10 cellular contexts compared by ENCODE assay signal in genomic region chr3:140943781-140944547, GRCh38. TPM values are rescaled to one million over a fixed set of nuclear protein-coding genes. Genes with fewer than 3 reads are reported as not detected.
DNase-seq lines count a peak whose midpoint lies in the region; ATAC-seq and TF ChIP-seq lines count a peak whose summit lies in the region.
"Had no signal": no experiment of that assay in that cellular context is flagged by ENCODE, and none has a peak within 500 bp of the region (broad histone marks: within the 10 kb centered on the region; RNA-seq: fewer than 3 reads in every experiment).

No MANE protein-coding gene starts in this region.

- 57 to 58% methylated on average over 5 of the region's 5 CpGs for WGBS in upper lobe of left lung, 2 donors

- intact Hi-C loops in cardiac septum (cut with DNase I), result no loop called here

- no peak overlapping the region for H3K27ac Mint-ChIP-seq in activated naive CD8-positive, alpha-beta T cell treated with anti-CD3 and anti-CD28 coated beads for 36 hours
- peak overlapping the region; percentile 98 for H3K27ac Mint-ChIP-seq in memory B cell

- ATAC-seq in memory B cell (ENCODE audit: low read depth) (no peak), upper lobe of left lung (ENCODE audit: low FRiP score in 2 of 2) (no peak), GM18502 (IDR thresholded peaks at IDR 0.05; ENCODE audit: poor library complexity, unreplicated experiment) (no peak)

- H3K4me3 ChIP-seq in right atrium auricular region (peak overlapping the region; percentile 95), upper lobe of left lung (peak overlapping the region in 3 of 4 donors; percentile 78 to 82 (median 79))

- no peaks in the 10 kb centered on the region for H3K27me3 Mint-ChIP-seq in activated naive CD8-positive, alpha-beta T cell treated with anti-CD3 and anti-CD28 coated beads for 36 hours
- H3K27me3 Mint-ChIP-seq in memory B cell, result no peaks in the 10 kb centered on the region

- TF ChIP-seq CTCF in right atrium auricular region (IDR thresholded peaks at IDR 0.05) (no peak), upper lobe of left lung (IDR thresholded peaks at IDR 0.05) (no peak)

- peak overlapping the region; percentile 92 for H3K4me3 Mint-ChIP-seq in activated naive CD8-positive, alpha-beta T cell treated with anti-CD3 and anti-CD28 coated beads for 36 hours
- H3K4me3 Mint-ChIP-seq in memory B cell, result peak overlapping the region; percentile 37

- H3K27me3 ChIP-seq in right atrium auricular region (no peaks in the 10 kb centered on the region), upper lobe of left lung (no peaks in the 10 kb centered on the region)
- H3K27me3 ChIP-seq: transverse colon had no signal

- H3K36me3 ChIP-seq in right atrium auricular region (no peaks in the 10 kb centered on the region), upper lobe of left lung (no peaks in the 10 kb centered on the region)
- H3K36me3 ChIP-seq: transverse colon had no signal

- DNase-seq in right atrium auricular region (ENCODE audit: low spot score), result no peak
- no peak for DNase-seq in cardiac septum (ENCODE audit: low spot score)
- no peak for DNase-seq in activated naive CD8-positive, alpha-beta T cell treated with anti-CD3 and anti-CD28 coated beads for 36 hours
- DNase-seq in memory B cell (ENCODE audit: low spot score in 2 of 2), result no peak
- no peak for DNase-seq in upper lobe of left lung
- no peak for DNase-seq in UCSD-AML1 (lab: John Stamatoyannopoulos, UW; ENCODE audit: unreplicated experiment)
- no peak for DNase-seq in SHP77 treated with DMSO at 0.1 percent for 48 hours (lab: John Stamatoyannopoulos, UW)
- DNase-seq: EL, transverse colon had no signal

- H3K9me3 ChIP-seq in right atrium auricular region, result no peaks in the 10 kb centered on the region
- no peaks in the 10 kb centered on the region for H3K9me3 ChIP-seq in upper lobe of left lung
- H3K9me3 ChIP-seq: transverse colon had no signal

- H3K4me1 ChIP-seq in right atrium auricular region, result peaks cover 0 to 46% of the 10 kb centered on the region in 2 donors
- H3K4me1 ChIP-seq in upper lobe of left lung, result peaks cover 20 to 28% (median 24%) of the 10 kb centered on the region in 4 donors

- TF ChIP-seq EP300 in upper lobe of left lung (IDR thresholded peaks at IDR 0.05), result no peak

- peaks cover 28% of the 10 kb centered on the region for H3K36me3 Mint-ChIP-seq in activated naive CD8-positive, alpha-beta T cell treated with anti-CD3 and anti-CD28 coated beads for 36 hours
- H3K36me3 Mint-ChIP-seq in memory B cell, result peaks cover 12% of the 10 kb centered on the region

- H3K9me3 Mint-ChIP-seq in activated naive CD8-positive, alpha-beta T cell treated with anti-CD3 and anti-CD28 coated beads for 36 hours, result peaks cover 2% of the 10 kb centered on the region
- no peaks in the 10 kb centered on the region for H3K9me3 Mint-ChIP-seq in memory B cell

- peaks cover 45% of the 10 kb centered on the region for H3K4me1 Mint-ChIP-seq in activated naive CD8-positive, alpha-beta T cell treated with anti-CD3 and anti-CD28 coated beads for 36 hours
- peaks cover 31% of the 10 kb centered on the region for H3K4me1 Mint-ChIP-seq in memory B cell

- TF ChIP-seq POLR2A in upper lobe of left lung (IDR thresholded peaks at IDR 0.05), result no peak

- H3K27ac ChIP-seq in right atrium auricular region (peak overlapping the region; percentile 5 to 99), upper lobe of left lung (peak overlapping the region in 2 of 4 donors; percentile 95 to 97)

RNA-seq across cellular contexts. Expression of gene SLC25A36, which starts 2.3 kb away (rescaled TPM):
- 10 to 100 TPM; 31.0 to 78.8 TPM for total RNA-seq in right atrium auricular region
- 66.0 TPM for total RNA-seq in cardiac septum
- 10 to 100 TPM; 61.4 to 65.1 TPM for total RNA-seq in activated naive CD8-positive, alpha-beta T cell treated with anti-CD3 and anti-CD28 coated beads for 36 hours
- 100 to 1,000 TPM in 2 of 6 donors, 10 to 100 TPM in 4; 49.2 to 172 (median 81.8) TPM for total RNA-seq in upper lobe of left lung
